In the genomic region with DNA sequence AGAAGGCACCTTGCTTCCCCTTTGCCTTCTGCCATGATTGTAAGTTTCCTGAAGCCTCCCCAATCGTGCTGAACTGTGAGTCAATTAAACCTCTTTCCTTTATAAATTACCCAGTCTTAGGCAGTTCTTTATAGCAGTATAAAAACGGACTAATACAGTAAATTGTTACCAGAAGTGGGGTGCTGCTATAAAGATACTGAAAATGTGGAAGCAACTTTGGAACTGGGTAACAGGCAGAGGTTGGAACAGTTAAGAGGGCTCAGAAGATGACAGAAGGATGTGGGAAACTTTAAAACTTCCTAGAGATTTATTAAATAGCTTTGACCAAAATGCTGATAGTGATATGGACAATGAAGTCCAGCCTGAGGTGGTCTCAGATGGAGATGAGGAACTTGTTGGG, we compare ENCODE assay signal across 12 cellular contexts. TPM values are rescaled to one million over a fixed set of nuclear protein-coding genes. Genes with fewer than 3 reads are reported as not detected.
"Had no signal": no experiment of that assay in that cellular context is flagged by ENCODE, and none has a peak within 500 bp of the region (broad histone marks: within the 10 kb centered on the region; RNA-seq: fewer than 3 reads in every experiment).

No MANE protein-coding gene starts in this region.

RNA-seq across cellular contexts. Expression of gene CYP27C1, which starts 17.7 kb away (rescaled TPM):
- total RNA-seq: activated naive CD4-positive, alpha-beta T cell treated with anti-CD3 and anti-CD28 coated beads for 36 hours; activated naive CD4-positive, alpha-beta T cell treated with anti-CD3 and anti-CD28 coated beads, Interleukin-2, amount 50 U/mL, for 72 hours; activated naive CD8-positive, alpha-beta T cell treated with anti-CD3 and anti-CD28 coated beads for 36 hours; activated naive CD8-positive, alpha-beta T cell treated with anti-CD3 and anti-CD28 coated beads, Interleukin-2, amount 10 ng/mL, durations not matched to agents 7 days and 5 days; activated T-cell treated with anti-CD3 and anti-CD28 coated beads, Interleukin-2, amount 50 U/mL, for 4 hours; activated T-cell treated with anti-CD3 and anti-CD28 coated beads, Interleukin-2, amount 50 U/mL, for 72 hours; activated T-helper 1 cell treated with anti-CD3 and anti-CD28 coated beads, Interleukin-12 subunit alpha, Interleukin-12 subunit beta, Interleukin-2, Interleukin-4 antibody, amounts not matched to agents 30 ng/mL and 10 ng/mL and 1 ng/mL, durations not matched to agents 14 hours and 24 hours and 36 hours; activated T-helper 17 cell treated with anti-CD3 and anti-CD28 coated beads, Interleukin-2, amount 50 U/mL, for 72 hours; activated T-helper 2 cell treated with anti-CD3 and anti-CD28 coated beads, Interferon-gamma antibody, Interleukin-2, Interleukin-4, amounts not matched to agents 10 μg/mL and 5 μg/mL and 100 μg/mL, durations not matched to agents 14 hours and 24 hours and 36 hours; ascending aorta; cardiac septum had no signal
- polyA plus RNA-seq: aorta had no signal
